Comparison of ENCODE assay signal across 6 cellular contexts in genomic region chrX:48910926-48911406, GRCh38. TPM values are rescaled to one million over a fixed set of nuclear protein-coding genes. Genes with fewer than 3 reads are reported as not detected.
DNase-seq lines count a peak whose midpoint lies in the region; ATAC-seq, FAIRE-seq and TF ChIP-seq lines count a peak whose summit lies in the region.

No MANE protein-coding gene starts in this region.

- H4K20me1 ChIP-seq in astrocyte (ENCODE audit: insufficient read depth, low read length): peaks cover 15% of the 10 kb centered on the region

- peak overlapping the region; percentile 99 for H3K27ac Mint-ChIP-seq in astrocyte (ENCODE audit: unreplicated experiment)
- peak overlapping the region; percentile 86 to 98 (median 96) for H3K27ac Mint-ChIP-seq in naive thymus-derived CD4-positive, alpha-beta T cell

- peak overlapping the region; percentile 79 for H3K27ac ChIP-seq in astrocyte (ENCODE audit: low read depth, low read length)
- peak overlapping the region; percentile 76 for H3K27ac ChIP-seq in naive thymus-derived CD4-positive, alpha-beta T cell (ENCODE audit: low read depth, low read length)

- H3K79me2 ChIP-seq in astrocyte (ENCODE audit: insufficient read depth, low read length): peaks cover 32% of the 10 kb centered on the region

- H3K4me1 ChIP-seq in astrocyte (ENCODE audit: insufficient read depth, low read length): peaks cover 11% of the 10 kb centered on the region
- H3K4me1 ChIP-seq in naive thymus-derived CD4-positive, alpha-beta T cell (ENCODE audit: control insufficient read depth in 2 of 2, insufficient read depth in 2 of 2, low read length in 2 of 2): peaks cover 31 to 37% of the 10 kb centered on the region in 2 donors

- peaks cover 1% of the 10 kb centered on the region for H3K4me1 Mint-ChIP-seq in astrocyte (ENCODE audit: low read depth, unreplicated experiment)
- peaks cover 20 to 59% (median 42%) of the 10 kb centered on the region in 7 donors for H3K4me1 Mint-ChIP-seq in naive thymus-derived CD4-positive, alpha-beta T cell

- no peaks in the 10 kb centered on the region for H3K9me3 ChIP-seq in astrocyte (ENCODE audit: insufficient read depth, low read depth, low read length)
- no peaks in the 10 kb centered on the region for H3K9me3 ChIP-seq in naive thymus-derived CD4-positive, alpha-beta T cell (ENCODE audit: control insufficient read depth in 2 of 3, low read length in 3 of 3)

- peak overlapping the region; percentile 97 for H3K4me2 ChIP-seq in astrocyte (ENCODE audit: low read length)

- intact Hi-C loops in naive thymus-derived CD4-positive, alpha-beta T cell (cut with micrococcal nuclease): loop anchor here (1.0 to 5.0 kb wide), 7 partner anchors 8 to 235 kb away; partner anchors contain the start of genes PIM2 (in 1 of the 2), PQBP1 (in 1 of the 2) and TIMM17B (in 1 of the 2)

- H3K36me3 Mint-ChIP-seq in astrocyte (ENCODE audit: low read depth, unreplicated experiment): peaks cover 4% of the 10 kb centered on the region
- H3K36me3 Mint-ChIP-seq in naive thymus-derived CD4-positive, alpha-beta T cell: peaks cover 0 to 27% (median 18%) of the 10 kb centered on the region in 5 donors

- POLR2A ChIA-PET in naive thymus-derived CD4-positive, alpha-beta T cell (lab: Charles Lee): interaction anchor here (1.0 to 15.7 kb wide), 11 partner anchors 8 to 372 kb away, joined by 3 to 432 read pairs (median 8); partner anchors contain the start of genes OTUD5, PQBP1, TBC1D25 and TFE3

- ATAC-seq in HG03354 (IDR thresholded peaks at IDR 0.05; ENCODE audit: poor library complexity, severe bottlenecking, unreplicated experiment): peak; percentile 7
- ATAC-seq in naive thymus-derived CD4-positive, alpha-beta T cell: peak; percentile 13

- DNase-seq in astrocyte (ENCODE audit: low read depth): no peak
- DNase-seq in naive thymus-derived CD4-positive, alpha-beta T cell: no peak
- no peak for DNase-seq in activated effector memory CD4-positive, alpha-beta T cell treated with Interleukin-2 at 50 U/mL for 16 hours
- no peak for DNase-seq in NCI-H1048 (lab: John Stamatoyannopoulos, UW)
- DNase-seq in nucleus accumbens (lab: John Stamatoyannopoulos, UW): no peak

- no peaks in the 10 kb centered on the region for H3K27me3 ChIP-seq in astrocyte (ENCODE audit: insufficient read depth, low read length)
- H3K27me3 ChIP-seq in naive thymus-derived CD4-positive, alpha-beta T cell (ENCODE audit: control insufficient read depth in 2 of 2, insufficient read depth in 2 of 2, low read length in 2 of 2): no peaks in the 10 kb centered on the region

- H2AFZ ChIP-seq in astrocyte (ENCODE audit: low read depth, low read length): peak overlapping the region; percentile 62

- TF ChIP-seq CTCF in astrocyte (IDR thresholded peaks at IDR 0.05; ENCODE audit: insufficient read depth, low read depth, low read length): no peak

- H3K4me3 ChIP-seq in astrocyte (ENCODE audit: insufficient read depth, low read depth, low read length): peak overlapping the region; percentile 98
- H3K4me3 ChIP-seq in naive thymus-derived CD4-positive, alpha-beta T cell (ENCODE audit: low read length): peak overlapping the region; percentile 77

- FAIRE-seq in astrocyte (lab: Jason Lieb, UNC): peak; percentile 52

- no peaks in the 10 kb centered on the region for H3K9me3 Mint-ChIP-seq in astrocyte (ENCODE audit: unreplicated experiment)
- peaks cover 0 to 12% (median 0%) of the 10 kb centered on the region in 11 donors for H3K9me3 Mint-ChIP-seq in naive thymus-derived CD4-positive, alpha-beta T cell

- no peaks in the 10 kb centered on the region for H3K27me3 Mint-ChIP-seq in astrocyte (ENCODE audit: low read depth, unreplicated experiment)
- peaks cover 0 to 3% (median 0%) of the 10 kb centered on the region in 5 donors for H3K27me3 Mint-ChIP-seq in naive thymus-derived CD4-positive, alpha-beta T cell

- CTCF ChIA-PET in naive thymus-derived CD4-positive, alpha-beta T cell (lab: Charles Lee): interaction anchor here (1.0 to 1.6 kb wide), 2 partner anchors 26 to 263 kb away, joined by 3 to 6 read pairs; no protein-coding TSS in a partner anchor

- H3K4me3 Mint-ChIP-seq in astrocyte (ENCODE audit: unreplicated experiment): peak overlapping the region; percentile 98
- H3K4me3 Mint-ChIP-seq in naive thymus-derived CD4-positive, alpha-beta T cell: peak overlapping the region; percentile 86 to 96 (median 90)

- H3K9ac ChIP-seq in astrocyte (ENCODE audit: low read length): peak overlapping the region; percentile 99

- H3K36me3 ChIP-seq in astrocyte (ENCODE audit: insufficient read depth, low read length): peaks cover 2% of the 10 kb centered on the region
- peaks cover 13 to 37% (median 24%) of the 10 kb centered on the region in 3 experiments for H3K36me3 ChIP-seq in naive thymus-derived CD4-positive, alpha-beta T cell (ENCODE audit: control insufficient read depth in 2 of 3, insufficient read depth in 3 of 3, low read length in 3 of 3)

RNA-seq across cellular contexts. Expression of gene SLC35A2, which starts 0.5 kb away (rescaled TPM):
- total RNA-seq in astrocyte: 54.3 and 60.8 TPM in 2 replicates
- total RNA-seq in naive thymus-derived CD4-positive, alpha-beta T cell: 10 to 100 TPM; 13.9 to 36.7 (median 18.5) TPM
- polyA plus RNA-seq in naive thymus-derived CD4-positive, alpha-beta T cell: 1 to 10 TPM; 6.7 to 8.1 TPM

RNA-seq across cellular contexts. Expression of gene PIM2, which starts 7.9 kb away (rescaled TPM):
- 12.5 and 13.4 TPM in 2 replicates for total RNA-seq in astrocyte
- 100 to 1,000 TPM; 144 to 321 (median 276) TPM for total RNA-seq in naive thymus-derived CD4-positive, alpha-beta T cell
- polyA plus RNA-seq in naive thymus-derived CD4-positive, alpha-beta T cell: 100 to 1,000 TPM; 401 to 463 TPM

RNA-seq across cellular contexts. Expression of gene PQBP1, which starts 13.2 kb away (rescaled TPM):
- 88.2 and 101 TPM in 2 replicates for total RNA-seq in astrocyte
- 10 to 100 TPM; 64.1 to 89.5 (median 74.6) TPM for total RNA-seq in naive thymus-derived CD4-positive, alpha-beta T cell
- polyA plus RNA-seq in naive thymus-derived CD4-positive, alpha-beta T cell: 100 to 1,000 TPM; 110 to 125 TPM

RNA-seq across cellular contexts. Expression of gene TIMM17B, which starts 13.4 kb away (rescaled TPM):
- total RNA-seq in astrocyte: 57.7 and 58.2 TPM in 2 replicates
- 10 to 100 TPM; 41.1 to 46.6 (median 44.2) TPM for total RNA-seq in naive thymus-derived CD4-positive, alpha-beta T cell
- polyA plus RNA-seq in naive thymus-derived CD4-positive, alpha-beta T cell: 10 to 100 TPM; 55.8 to 57.0 TPM

RNA-seq across cellular contexts. Expression of gene OTUD5, which starts 46.4 kb away (rescaled TPM):
- 56.1 and 62.5 TPM in 2 replicates for total RNA-seq in astrocyte
- total RNA-seq in naive thymus-derived CD4-positive, alpha-beta T cell: 10 to 100 TPM; 62.5 to 95.5 (median 90.4) TPM
- polyA plus RNA-seq in naive thymus-derived CD4-positive, alpha-beta T cell: 10 to 100 TPM; 17.2 to 33.8 TPM

Comparison
In these comparisons a context has a peak if more than half of its experiments do, and no peak if none do; other contexts are left out.
1. RNA of gene PIM2, which starts 7.9 kb away (total RNA-seq): 144 to 321 TPM in naive thymus-derived CD4-positive, alpha-beta T cell; 12.5 to 13.4 TPM in astrocyte; every median in the first group is over 10 times any median in the second.